In genomic region chr4:139329665-139330200, GRCh38 we compare ENCODE assay signal across 1 cellular context.
TF ChIP-seq lines count a peak whose summit lies in the region.

No MANE protein-coding gene starts in this region.

TF ChIP-seq in HEK293T, 16 proteins besides CTCF, POLR2A, EP300 and RAD21:
- TF ChIP-seq L3MBTL2 (conservative IDR thresholded peaks at IDR 0.05) (no peak), ZNF384 (IDR thresholded peaks at IDR 0.05) (no peak), CTBP1 (IDR thresholded peaks at IDR 0.05; ENCODE audit: borderline replicate concordance) (no peak), TARDBP (IDR thresholded peaks at IDR 0.05) (no peak), ELF4 (IDR thresholded peaks at IDR 0.05) (no peak), SP1 (IDR thresholded peaks at IDR 0.05) (no peak), SUZ12 (IDR thresholded peaks at IDR 0.05) (no peak), PKNOX1 (IDR thresholded peaks at IDR 0.05) (no peak), BHLHE40 (IDR thresholded peaks at IDR 0.05; ENCODE audit: borderline replicate concordance) (no peak), FOXM1 (IDR thresholded peaks at IDR 0.05; ENCODE audit: borderline replicate concordance) (no peak), NFRKB (IDR thresholded peaks at IDR 0.05) (no peak), ARNT (IDR thresholded peaks at IDR 0.05) (no peak), FOXA1 (IDR thresholded peaks at IDR 0.05) (no peak), FOXK2 (IDR thresholded peaks at IDR 0.05) (no peak)
